12 cellular contexts compared by ENCODE assay signal in the genomic region with DNA sequence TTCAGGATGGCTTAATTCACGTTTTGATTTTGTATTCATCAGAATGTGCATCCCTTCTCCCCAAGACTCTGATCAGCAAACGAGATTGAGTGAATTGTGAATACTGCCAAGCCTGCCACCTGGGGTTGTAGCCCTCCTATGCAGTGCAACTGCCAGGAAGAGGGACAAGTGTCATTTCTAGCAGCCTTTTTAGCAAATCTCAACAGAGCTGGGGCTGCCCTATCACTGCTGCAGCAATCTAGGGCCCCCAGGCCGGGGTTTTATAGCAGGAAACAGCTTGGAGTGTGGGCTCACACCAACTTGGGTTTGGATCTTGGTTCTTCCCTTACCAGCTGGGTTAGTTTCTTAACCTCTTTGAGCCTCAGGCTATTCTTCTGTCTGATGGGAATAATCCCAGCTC. TPM values are rescaled to one million over a fixed set of nuclear protein-coding genes. Genes with fewer than 3 reads are reported as not detected.
A peak's percentile ranks its signal among the peaks of the same experiment; 100 is the strongest.
DNase-seq lines count a peak whose midpoint lies in the region; ATAC-seq and TF ChIP-seq lines count a peak whose summit lies in the region.
"Had no signal": no experiment of that assay in that cellular context is flagged by ENCODE, and none has a peak within 500 bp of the region (broad histone marks: within the 10 kb centered on the region; RNA-seq: fewer than 3 reads in every experiment).

No MANE protein-coding gene starts in this region.

- no peak overlapping the region for H3K27ac Mint-ChIP-seq in activated naive CD8-positive, alpha-beta T cell treated with anti-CD3 and anti-CD28 coated beads, Interleukin-2, amount 10 ng/mL, durations not matched to agents 7 days and 5 days
- H3K27ac Mint-ChIP-seq in activated naive CD8-positive, alpha-beta T cell treated with anti-CD3 and anti-CD28 coated beads for 36 hours: no peak overlapping the region
- H3K27ac Mint-ChIP-seq in activated T-helper 17 cell treated with anti-CD3 and anti-CD28 coated beads, Interleukin-2, amount 50 U/mL, for 72 hours: no peak overlapping the region

- POLR2A ChIA-PET in activated naive CD8-positive, alpha-beta T cell treated with anti-CD3 and anti-CD28 coated beads, Interleukin-2, amount 10 ng/mL, durations not matched to agents 7 days and 5 days (lab: Charles Lee): no interaction called here

- intact Hi-C loops in testis (cut with DNase I; ENCODE audit: low total_unique reads): no loop called here

- no peaks in the 10 kb centered on the region for H3K36me3 Mint-ChIP-seq in activated naive CD8-positive, alpha-beta T cell treated with anti-CD3 and anti-CD28 coated beads, Interleukin-2, amount 10 ng/mL, durations not matched to agents 7 days and 5 days
- H3K36me3 Mint-ChIP-seq in activated naive CD8-positive, alpha-beta T cell treated with anti-CD3 and anti-CD28 coated beads for 36 hours: no peaks in the 10 kb centered on the region
- H3K36me3 Mint-ChIP-seq in activated T-helper 17 cell treated with anti-CD3 and anti-CD28 coated beads, Interleukin-2, amount 50 U/mL, for 72 hours (ENCODE audit: low read depth): no peaks in the 10 kb centered on the region
- H3K36me3 Mint-ChIP-seq: IgD-negative memory B cell had no signal

- H3K4me1 ChIP-seq in testis: peaks cover 5% of the 10 kb centered on the region
- H3K4me1 ChIP-seq: ascending aorta had no signal

- TF ChIP-seq CTCF in coronary artery (IDR thresholded peaks at IDR 0.05) (no peak), testis (IDR thresholded peaks at IDR 0.05) (no peak)

- no peak overlapping the region for H3K4me3 Mint-ChIP-seq in activated naive CD8-positive, alpha-beta T cell treated with anti-CD3 and anti-CD28 coated beads, Interleukin-2, amount 10 ng/mL, durations not matched to agents 7 days and 5 days
- H3K4me3 Mint-ChIP-seq in activated naive CD8-positive, alpha-beta T cell treated with anti-CD3 and anti-CD28 coated beads for 36 hours: no peak overlapping the region
- no peak overlapping the region for H3K4me3 Mint-ChIP-seq in activated T-helper 17 cell treated with anti-CD3 and anti-CD28 coated beads, Interleukin-2, amount 50 U/mL, for 72 hours

- H3K4me3 ChIP-seq in coronary artery (peak overlapping the region; percentile 51), testis (no peak overlapping the region)

- H3K27me3 Mint-ChIP-seq in activated naive CD8-positive, alpha-beta T cell treated with anti-CD3 and anti-CD28 coated beads, Interleukin-2, amount 10 ng/mL, durations not matched to agents 7 days and 5 days: peaks cover 29% of the 10 kb centered on the region
- H3K27me3 Mint-ChIP-seq in activated naive CD8-positive, alpha-beta T cell treated with anti-CD3 and anti-CD28 coated beads for 36 hours: peaks cover 29% of the 10 kb centered on the region
- peaks cover 36% of the 10 kb centered on the region for H3K27me3 Mint-ChIP-seq in activated T-helper 17 cell treated with anti-CD3 and anti-CD28 coated beads, Interleukin-2, amount 50 U/mL, for 72 hours

- peak; percentile 35 for ATAC-seq in activated naive CD8-positive, alpha-beta T cell treated with anti-CD3 and anti-CD28 coated beads, Interleukin-2, amount 10 ng/mL, durations not matched to agents 7 days and 5 days (ENCODE audit: low read depth)
- ATAC-seq in HG02938 (IDR thresholded peaks at IDR 0.05; ENCODE audit: unreplicated experiment): peak; percentile 24
- no peak for ATAC-seq in activated T-helper 17 cell treated with anti-CD3 and anti-CD28 coated beads, Interleukin-2, amount 50 U/mL, for 72 hours (replicated peaks)

- no peaks in the 10 kb centered on the region for H3K9me3 Mint-ChIP-seq in activated naive CD8-positive, alpha-beta T cell treated with anti-CD3 and anti-CD28 coated beads, Interleukin-2, amount 10 ng/mL, durations not matched to agents 7 days and 5 days
- H3K9me3 Mint-ChIP-seq in activated naive CD8-positive, alpha-beta T cell treated with anti-CD3 and anti-CD28 coated beads for 36 hours: no peaks in the 10 kb centered on the region
- no peaks in the 10 kb centered on the region for H3K9me3 Mint-ChIP-seq in activated T-helper 17 cell treated with anti-CD3 and anti-CD28 coated beads, Interleukin-2, amount 50 U/mL, for 72 hours
- H3K9me3 Mint-ChIP-seq: IgD-negative memory B cell had no signal

- no peaks in the 10 kb centered on the region for H3K27me3 ChIP-seq in testis
- H3K27me3 ChIP-seq: ascending aorta had no signal

- TF ChIP-seq POLR2A in testis (IDR thresholded peaks at IDR 0.05): no peak

- no peaks in the 10 kb centered on the region for H3K36me3 ChIP-seq in testis (ENCODE audit: low read depth, missing control alignments)
- H3K36me3 ChIP-seq: ascending aorta had no signal

- H3K4me1 Mint-ChIP-seq in activated naive CD8-positive, alpha-beta T cell treated with anti-CD3 and anti-CD28 coated beads, Interleukin-2, amount 10 ng/mL, durations not matched to agents 7 days and 5 days: peaks cover 10% of the 10 kb centered on the region
- H3K4me1 Mint-ChIP-seq in activated naive CD8-positive, alpha-beta T cell treated with anti-CD3 and anti-CD28 coated beads for 36 hours: peaks cover 4% of the 10 kb centered on the region
- no peaks in the 10 kb centered on the region for H3K4me1 Mint-ChIP-seq in activated T-helper 17 cell treated with anti-CD3 and anti-CD28 coated beads, Interleukin-2, amount 50 U/mL, for 72 hours

- peak overlapping the region in 1 of 2 donors; percentile 56 for H3K27ac ChIP-seq in coronary artery
- H3K27ac ChIP-seq in testis: no peak overlapping the region
- H3K27ac ChIP-seq: ascending aorta had no signal

- H3K9me3 ChIP-seq in testis: no peaks in the 10 kb centered on the region
- H3K9me3 ChIP-seq: ascending aorta had no signal

- DNase-seq in activated naive CD8-positive, alpha-beta T cell treated with anti-CD3 and anti-CD28 coated beads, Interleukin-2, amount 10 ng/mL, durations not matched to agents 7 days and 5 days: no peak
- no peak for DNase-seq in activated naive CD8-positive, alpha-beta T cell treated with anti-CD3 and anti-CD28 coated beads for 36 hours
- DNase-seq in coronary artery (ENCODE audit: low spot score): peak; percentile 56
- DNase-seq in testis: peak; percentile 3
- no peak for DNase-seq in stimulated activated CD4-positive, alpha-beta T cell treated with anti-CD3 and anti-CD28 coated beads, Interleukin-15, amount 100 ng/mL, for 24 hours
- DNase-seq in T1000 (lab: John Stamatoyannopoulos, UW): no peak
- DNase-seq: kidney glomerular epithelial cell, NCI-H446 had no signal

- 57 to 58% methylated on average over 3 of the region's 3 CpGs for WGBS in testis, 2 donors

RNA-seq across cellular contexts. Expression of a gene that starts 4.0 kb away (rescaled TPM):
- total RNA-seq in activated naive CD8-positive, alpha-beta T cell treated with anti-CD3 and anti-CD28 coated beads, Interleukin-2, amount 10 ng/mL, durations not matched to agents 7 days and 5 days: 1 to 10 TPM; 3.4 to 3.6 TPM
- not detected for total RNA-seq in activated naive CD8-positive, alpha-beta T cell treated with anti-CD3 and anti-CD28 coated beads for 36 hours
- 10 to 100 TPM in 1 of 2 donors, 1 to 10 TPM in 1; 4.3 to 15.7 TPM for total RNA-seq in testis
- 25.4 TPM for polyA plus RNA-seq in testis (ENCODE audit: insufficient read depth, low read depth, low replicate concordance)
- total RNA-seq in activated T-helper 17 cell treated with anti-CD3 and anti-CD28 coated beads, Interleukin-2, amount 50 U/mL, for 72 hours: 1 to 10 TPM in 1 of 2 donors, under 1 TPM in 1; 0.87 to 2.8 TPM

Comparison
In these comparisons a context has a peak if more than half of its experiments do, and no peak if none do; other contexts are left out.
1. DNase-seq: peak in coronary artery (single experiment) and testis (single experiment); none in activated naive CD8-positive, alpha-beta T cell treated with anti-CD3 and anti-CD28 coated beads, Interleukin-2, amount 10 ng/mL, durations not matched to agents 7 days and 5 days (single experiment), activated naive CD8-positive, alpha-beta T cell treated with anti-CD3 and anti-CD28 coated beads for 36 hours (single experiment), stimulated activated CD4-positive, alpha-beta T cell treated with anti-CD3 and anti-CD28 coated beads, Interleukin-15, amount 100 ng/mL, for 24 hours (single experiment) and T1000 (single experiment).